8 cellular contexts compared by ENCODE assay signal in genomic region chr19:19062454-19063182, GRCh38. TPM values are rescaled to one million over a fixed set of nuclear protein-coding genes. Genes with fewer than 3 reads are reported as not detected.
DNase-seq lines count a peak whose midpoint lies in the region; ATAC-seq, FAIRE-seq and TF ChIP-seq lines count a peak whose summit lies in the region.

No MANE protein-coding gene starts in this region.

- peaks cover 14% of the 10 kb centered on the region for H3K4me1 Mint-ChIP-seq in astrocyte (ENCODE audit: low read depth, unreplicated experiment)

- H3K27me3 Mint-ChIP-seq in astrocyte (ENCODE audit: low read depth, unreplicated experiment), result no peaks in the 10 kb centered on the region

- DNase-seq in EH (ENCODE audit: low read depth) (peak; percentile 55), NB4 (ENCODE audit: low read depth) (peak; percentile 69), astrocyte (ENCODE audit: low read depth) (peak; percentile 41), NCI-H1417 treated with DMSO at 0.1 percent for 48 hours (lab: John Stamatoyannopoulos, UW) (no peak), NCI-H1694 (lab: John Stamatoyannopoulos, UW) (no peak)

- peaks cover 22% of the 10 kb centered on the region for H3K4me1 ChIP-seq in astrocyte (ENCODE audit: insufficient read depth, low read length)
- peaks cover 18 to 87% (median 73%) of the 10 kb centered on the region in 4 donors for H3K4me1 ChIP-seq in liver (ENCODE audit: control insufficient read depth in 4 of 4, insufficient read depth in 4 of 4, low read length in 3 of 4)
- H3K4me1 ChIP-seq in subcutaneous abdominal adipose tissue (ENCODE audit: control insufficient read depth in 5 of 5, insufficient read depth in 5 of 5, low read length in 5 of 5), result peaks cover 5 to 57% (median 52%) of the 10 kb centered on the region in 5 donors

- H2AFZ ChIP-seq in astrocyte (ENCODE audit: low read depth, low read length), result peak overlapping the region; percentile 59

- H3K4me3 ChIP-seq in NB4 (ENCODE audit: low read depth, low read length), result peak overlapping the region; percentile 46
- peak overlapping the region; percentile 53 for H3K4me3 ChIP-seq in astrocyte (ENCODE audit: insufficient read depth, low read depth, low read length)
- H3K4me3 ChIP-seq in liver (ENCODE audit: low read depth in 1 of 3, low read length in 3 of 3), result peak overlapping the region in 2 of 3 donors; percentile 36 to 51
- H3K4me3 ChIP-seq in subcutaneous abdominal adipose tissue (ENCODE audit: low read depth in 1 of 5, low read length in 5 of 5), result peak overlapping the region; percentile 73 to 89 (median 79)

- ATAC-seq in HG03135 (IDR thresholded peaks at IDR 0.05; ENCODE audit: unreplicated experiment), result no peak

- 87% methylated on average over 4 of the region's 4 CpGs for WGBS in liver

- H3K36me3 Mint-ChIP-seq in astrocyte (ENCODE audit: low read depth, unreplicated experiment), result peaks cover 17% of the 10 kb centered on the region

- peak overlapping the region; percentile 85 for H3K4me2 ChIP-seq in astrocyte (ENCODE audit: low read length)

- H3K27ac Mint-ChIP-seq in astrocyte (ENCODE audit: unreplicated experiment), result peak overlapping the region; percentile 84

- H3K27ac ChIP-seq in astrocyte (ENCODE audit: low read depth, low read length), result no peak overlapping the region
- peak overlapping the region; percentile 77 to 83 for H3K27ac ChIP-seq in liver (ENCODE audit: low read depth in 1 of 2, low read length in 2 of 2)
- H3K27ac ChIP-seq in subcutaneous abdominal adipose tissue (ENCODE audit: low read depth, low read length), result peak overlapping the region; percentile 23

- no peak for TF ChIP-seq CTCF in NB4 (IDR thresholded peaks at IDR 0.05; ENCODE audit: low read depth, low read length)
- TF ChIP-seq CTCF in astrocyte (IDR thresholded peaks at IDR 0.05; ENCODE audit: insufficient read depth, low read depth, low read length), result no peak
- TF ChIP-seq CTCF in liver (IDR thresholded peaks at IDR 0.05; ENCODE audit: low read depth, low read length, missing input control), result no peak

- H4K20me1 ChIP-seq in astrocyte (ENCODE audit: insufficient read depth, low read length), result peaks cover 11% of the 10 kb centered on the region

- H3K4me3 Mint-ChIP-seq in astrocyte (ENCODE audit: unreplicated experiment), result peak overlapping the region; percentile 78

- H3K36me3 ChIP-seq in astrocyte (ENCODE audit: insufficient read depth, low read length), result no peaks in the 10 kb centered on the region
- H3K36me3 ChIP-seq in liver (ENCODE audit: control insufficient read depth in 4 of 4, insufficient read depth in 3 of 4, low read depth in 1 of 4, low read length in 3 of 4), result peaks cover 0 to 4% (median 3%) of the 10 kb centered on the region in 4 donors
- peaks cover 0 to 14% (median 9%) of the 10 kb centered on the region in 5 donors for H3K36me3 ChIP-seq in subcutaneous abdominal adipose tissue (ENCODE audit: control insufficient read depth in 5 of 5, insufficient read depth in 5 of 5, low read length in 5 of 5)

- H3K9ac ChIP-seq in astrocyte (ENCODE audit: low read length) (peak overlapping the region; percentile 41), liver (ENCODE audit: low read depth in 1 of 2, low read length in 2 of 2) (peak overlapping the region; percentile 30 to 81), subcutaneous abdominal adipose tissue (ENCODE audit: low read length in 5 of 5) (peak overlapping the region in 4 of 5 donors; percentile 0 to 77 (median 18))

- H3K27me3 ChIP-seq in astrocyte (ENCODE audit: insufficient read depth, low read length), result no peaks in the 10 kb centered on the region
- no peaks in the 10 kb centered on the region for H3K27me3 ChIP-seq in liver (ENCODE audit: control insufficient read depth in 4 of 4, insufficient read depth in 4 of 4, low read length in 3 of 4)
- no peaks in the 10 kb centered on the region for H3K27me3 ChIP-seq in subcutaneous abdominal adipose tissue (ENCODE audit: control insufficient read depth in 5 of 5, insufficient read depth in 4 of 5, low read length in 5 of 5)

- TF ChIP-seq RAD21 in liver (IDR thresholded peaks at IDR 0.05), result no peak

- no peak for TF ChIP-seq POLR2A in NB4 (IDR thresholded peaks at IDR 0.05; ENCODE audit: extremely low read depth, insufficient read length)

- H3K9me3 Mint-ChIP-seq in astrocyte (ENCODE audit: unreplicated experiment), result no peaks in the 10 kb centered on the region

- no peaks in the 10 kb centered on the region for H3K79me2 ChIP-seq in astrocyte (ENCODE audit: insufficient read depth, low read length)

- H3K9me3 ChIP-seq in astrocyte (ENCODE audit: insufficient read depth, low read depth, low read length) (no peaks in the 10 kb centered on the region), liver (ENCODE audit: control insufficient read depth in 4 of 4, low read length in 3 of 4) (no peaks in the 10 kb centered on the region), subcutaneous abdominal adipose tissue (ENCODE audit: control insufficient read depth in 5 of 5, low read length in 5 of 5) (no peaks in the 10 kb centered on the region)

- no peak for FAIRE-seq in astrocyte (lab: Jason Lieb, UNC)

TF ChIP-seq in liver, 16 proteins besides CTCF, POLR2A, EP300 and RAD21:
- TF ChIP-seq MAX (IDR thresholded peaks at IDR 0.05), result no peak
- no peak for TF ChIP-seq NR2F2 (IDR thresholded peaks at IDR 0.05)
- TF ChIP-seq YY1 (IDR thresholded peaks at IDR 0.05), result no peak
- no peak for TF ChIP-seq RXRA (IDR thresholded peaks at IDR 0.05)
- TF ChIP-seq HNF4G (IDR thresholded peaks at IDR 0.05), result no peak
- TF ChIP-seq SP1 (IDR thresholded peaks at IDR 0.05), result no peak
- TF ChIP-seq HNF4A (conservative IDR thresholded peaks at IDR 0.05), result no peak
- no peak for TF ChIP-seq GABPA (IDR thresholded peaks at IDR 0.05 in 1 of 2, conservative IDR thresholded peaks at IDR 0.05 in 1 of 2)
- no peak for TF ChIP-seq ZBTB33 (IDR thresholded peaks at IDR 0.05)
- no peak for TF ChIP-seq ATF3 (IDR thresholded peaks at IDR 0.05)
- no peak for TF ChIP-seq JUND (IDR thresholded peaks at IDR 0.05)
- no peak for TF ChIP-seq TAF1 (conservative IDR thresholded peaks at IDR 0.05)
- no peak for TF ChIP-seq REST (IDR thresholded peaks at IDR 0.05)
- no peak for TF ChIP-seq FOXA1 (IDR thresholded peaks at IDR 0.05)
- TF ChIP-seq EGR1 (IDR thresholded peaks at IDR 0.05; ENCODE audit: low read depth in 2 of 2), result no peak
- TF ChIP-seq FOXA2 (IDR thresholded peaks at IDR 0.05), result no peak
TF ChIP-seq in liver: peak in this region for 0.

RNA-seq across cellular contexts. Expression of gene SLC25A42, which starts 1.2 kb away (rescaled TPM):
- 7.6 and 7.9 TPM in 2 replicates for total RNA-seq in astrocyte
- total RNA-seq in liver, result 10 to 100 TPM; 24.7 to 79.7 TPM
- polyA plus RNA-seq in liver, result 10 to 100 TPM; 40.7 to 89.6 TPM

RNA-seq across cellular contexts. Expression of gene ARMC6, which starts 29.2 kb away (rescaled TPM):
- total RNA-seq in astrocyte (31.9 and 36.0 TPM in 2 replicates), liver (10 to 100 TPM; 28.7 to 31.2 TPM)
- 10 to 100 TPM; 23.9 to 38.3 TPM for polyA plus RNA-seq in liver

RNA-seq across cellular contexts. Expression of gene SUGP2, which starts 29.3 kb away (rescaled TPM):
- total RNA-seq in astrocyte (73.8 and 77.6 TPM in 2 replicates), liver (10 to 100 TPM; 18.7 to 29.0 TPM)
- polyA plus RNA-seq in liver, result 10 to 100 TPM in 1 of 2 donors, 1 to 10 TPM in 1; 9.6 to 19.7 TPM

Comparison
In these comparisons a context has a peak if more than half of its experiments do, and no peak if none do; other contexts are left out.
1. DNase-seq: peak in EH (single experiment), NB4 (single experiment) and astrocyte (single experiment); none in NCI-H1417 treated with DMSO at 0.1 percent for 48 hours (single experiment) and NCI-H1694 (single experiment).
2. Peak in every context shown above with its lines, with median percentiles within 50 percentile points of each other: H3K4me3 ChIP-seq and H3K9ac ChIP-seq.